ENCODE assay signal across 8 cellular contexts in the genomic region with DNA sequence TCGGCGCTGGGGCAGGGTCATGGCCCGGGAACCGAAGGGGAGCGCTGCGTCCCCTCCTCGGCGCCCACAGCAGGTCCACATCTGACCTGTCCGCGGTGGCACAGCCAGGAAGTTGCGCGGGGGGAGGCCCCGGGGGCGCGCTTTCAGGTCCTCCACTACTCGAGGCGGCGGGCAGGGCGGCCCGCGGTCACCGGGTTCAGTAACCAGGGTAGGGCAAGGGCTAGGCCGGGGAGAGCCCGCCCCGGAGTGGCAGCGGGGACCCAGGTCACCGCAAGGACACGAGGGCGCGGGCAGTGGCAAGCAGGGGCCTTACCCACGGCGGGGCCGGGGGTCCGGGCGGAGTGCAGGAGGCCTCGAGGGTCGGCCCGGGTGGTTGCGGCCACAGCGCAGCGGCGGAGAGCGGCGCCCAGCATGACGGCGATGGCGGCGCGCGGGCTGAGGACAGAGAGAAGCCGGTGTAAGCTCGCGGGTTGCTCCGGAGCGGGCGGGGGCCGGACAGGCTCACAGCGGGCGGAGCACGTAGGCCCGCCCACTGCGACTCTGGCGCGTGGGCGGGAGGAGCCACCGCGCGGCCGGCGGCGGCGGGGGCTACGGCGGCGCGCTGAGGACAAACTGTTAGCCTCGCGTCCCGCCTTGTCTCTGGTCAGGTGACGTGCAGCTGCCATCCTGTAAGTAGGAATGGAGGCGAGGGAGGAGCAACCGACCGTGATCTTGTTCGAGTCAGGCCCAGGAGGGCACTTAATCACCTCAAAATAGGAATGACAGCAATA. TPM values are rescaled to one million over a fixed set of nuclear protein-coding genes. Genes with fewer than 3 reads are reported as not detected.
DNase-seq lines count a peak whose midpoint lies in the region; TF ChIP-seq lines count a peak whose summit lies in the region.

A gene (minus strand): TSS at position 472 of the 770 bp plus-strand sequence. CDS start 59 bp downstream, at position 413.

- peak within 1 kb of the TSS; percentile 91 for H3K4me3 Mint-ChIP-seq in neural crest cell

- no peak for TF ChIP-seq EP300 in stomach (IDR thresholded peaks at IDR 0.05)

- H3K4me1 Mint-ChIP-seq in neural crest cell = peaks cover 23% of the 10 kb centered on the region

- peak in 1 of 4 donors; percentile 76 for TF ChIP-seq POLR2A in stomach (IDR thresholded peaks at IDR 0.05)

- WGBS in stomach, 5 donors = 0 to 1% (median 0%) methylated on average over 26 to 84 of the region's 84 CpGs

- TF ChIP-seq CTCF in neural crest cell (conservative IDR thresholded peaks at IDR 0.05) (no peak), stomach (IDR thresholded peaks at IDR 0.05) (peak in 1 of 7 experiments; percentile 5)

- H3K36me3 Mint-ChIP-seq in neural crest cell (ENCODE audit: low read depth) = no peaks in the 10 kb centered on the region

- no peaks in the 10 kb centered on the region for H3K9me3 Mint-ChIP-seq in neural crest cell

- peak within 1 kb of the TSS; percentile 93 to 99 (median 97) for H3K27ac ChIP-seq in stomach

- H3K27ac Mint-ChIP-seq in neural crest cell (ENCODE audit: unreplicated experiment) = peak within 1 kb of the TSS; percentile 94

- no peaks in the 10 kb centered on the region for H3K27me3 Mint-ChIP-seq in neural crest cell (ENCODE audit: low read depth)

- intact Hi-C loops in stomach (cut with DNase I; ENCODE audit: low total_unique reads) = no loop called here

- H3K9me3 ChIP-seq in MG63 = no peaks in the 10 kb centered on the region
- H3K9me3 ChIP-seq in stomach = no peaks in the 10 kb centered on the region

- DNase-seq in GDM1 (lab: John Stamatoyannopoulos, UW) = peak; percentile 93
- peak; percentile 97 for DNase-seq in HCEC 1CT
- peak; percentile 97 for DNase-seq in MG63
- DNase-seq in SIG-M5 (lab: John Stamatoyannopoulos, UW) = peak; percentile 88
- DNase-seq in activated gamma-delta T cell (lab: John Stamatoyannopoulos, UW) = peak; percentile 87
- DNase-seq in fibroblast of the conjunctiva (ENCODE audit: low read depth) = peak; percentile 93
- peak; percentile 81 for DNase-seq in neural crest cell (ENCODE audit: low read depth, low spot score)
- DNase-seq in stomach = peak; percentile 95

- H3K36me3 ChIP-seq in MG63 = peaks cover 32% of the 10 kb centered on the region
- H3K36me3 ChIP-seq in stomach = no peaks in the 10 kb centered on the region

- peak within 1 kb of the TSS; percentile 100 for H3K4me3 ChIP-seq in MG63
- peak within 1 kb of the TSS; percentile 86 to 90 (median 87) for H3K4me3 ChIP-seq in stomach

- H3K4me1 ChIP-seq in stomach = peaks cover 26 to 49% (median 41%) of the 10 kb centered on the region in 4 donors

- H3K27me3 ChIP-seq in MG63 (no peaks in the 10 kb centered on the region), stomach (no peaks in the 10 kb centered on the region)

RNA-seq across cellular contexts. Expression of the gene that starts here (rescaled TPM):
- total RNA-seq in MG63 (2014; rRNA removed; shearing (Covaris generic); ENCODE audit: low replicate concordance) = 343 and 426 TPM in 2 replicates
- 239 and 246 TPM in 2 replicates for total RNA-seq in neural crest cell
- total RNA-seq in stomach = 100 to 1,000 TPM in 2 of 5 donors, 10 to 100 TPM in 3; 44.0 to 156 (median 61.1) TPM
- polyA plus RNA-seq in stomach = 100 to 1,000 TPM; 298 to 516 (median 464) TPM

Comparison
In these comparisons a context has a peak if more than half of its experiments do, and no peak if none do; other contexts are left out.
1. Peak in every context shown above with its lines: DNase-seq, H3K4me3 ChIP-seq and H3K27ac ChIP-seq.